ENCODE assay signal across 12 cellular contexts in genomic region chr21:31342328-31342727, GRCh38. TPM values are rescaled to one million over a fixed set of nuclear protein-coding genes. Genes with fewer than 3 reads are reported as not detected.
DNase-seq lines count a peak whose midpoint lies in the region; ATAC-seq and TF ChIP-seq lines count a peak whose summit lies in the region.
"Had no signal": no experiment of that assay in that cellular context is flagged by ENCODE, and none has a peak within 500 bp of the region (broad histone marks: within the 10 kb centered on the region; RNA-seq: fewer than 3 reads in every experiment).

No MANE protein-coding gene starts in this region.

- H3K27ac ChIP-seq in hepatocyte (no peak overlapping the region), tibial artery (no peak overlapping the region)

- no peaks in the 10 kb centered on the region for H3K9me2 ChIP-seq in hepatocyte (replicated peaks; ENCODE audit: insufficient read depth)

- no peak overlapping the region for H2AFZ ChIP-seq in hepatocyte

- intact Hi-C loops in tibial artery (cut with DNase I; ENCODE audit: low total_unique reads), result no loop called here

- H3K4me1 ChIP-seq in hepatocyte (ENCODE audit: insufficient read depth), result no peaks in the 10 kb centered on the region
- H3K4me1 ChIP-seq in tibial artery, result peaks cover 0 to 3% (median 0%) of the 10 kb centered on the region in 4 donors

- peaks cover 26% of the 10 kb centered on the region for H3K36me3 Mint-ChIP-seq in activated naive CD4-positive, alpha-beta T cell treated with anti-CD3 and anti-CD28 coated beads, Interleukin-2, amount 10 ng/mL, durations not matched to agents 7 days and 5 days
- H3K36me3 Mint-ChIP-seq in activated naive CD4-positive, alpha-beta T cell treated with anti-CD3 and anti-CD28 coated beads, Interleukin-2, amount 50 U/mL, for 72 hours, result peaks cover 31 to 38% of the 10 kb centered on the region in 2 donors
- H3K36me3 Mint-ChIP-seq in activated CD8-positive, alpha-beta T cell treated with anti-CD3 and anti-CD28 coated beads, Interleukin-2, amount 10 ng/mL, durations not matched to agents 7 days and 5 days (ENCODE audit: low read depth), result peaks cover 24% of the 10 kb centered on the region
- H3K36me3 Mint-ChIP-seq in type B pancreatic cell, result peaks cover 14% of the 10 kb centered on the region

- peaks cover 55% of the 10 kb centered on the region for H3K4me1 Mint-ChIP-seq in activated naive CD4-positive, alpha-beta T cell treated with anti-CD3 and anti-CD28 coated beads, Interleukin-2, amount 10 ng/mL, durations not matched to agents 7 days and 5 days
- H3K4me1 Mint-ChIP-seq in activated CD8-positive, alpha-beta T cell treated with anti-CD3 and anti-CD28 coated beads, Interleukin-2, amount 10 ng/mL, durations not matched to agents 7 days and 5 days (ENCODE audit: low read depth), result peaks cover 60% of the 10 kb centered on the region
- peaks cover 39% of the 10 kb centered on the region for H3K4me1 Mint-ChIP-seq in type B pancreatic cell (ENCODE audit: unreplicated experiment)

- no peak for DNase-seq in activated naive CD4-positive, alpha-beta T cell treated with anti-CD3 and anti-CD28 coated beads, Interleukin-2, amount 10 ng/mL, durations not matched to agents 7 days and 5 days
- DNase-seq in activated naive CD4-positive, alpha-beta T cell treated with anti-CD3 and anti-CD28 coated beads, Interleukin-2, amount 50 U/mL, for 72 hours (ENCODE audit: low spot score in 2 of 2), result no peak
- no peak for DNase-seq in activated CD8-positive, alpha-beta T cell treated with anti-CD3 and anti-CD28 coated beads, Interleukin-2, amount 10 ng/mL, durations not matched to agents 7 days and 5 days
- DNase-seq in hepatocyte (ENCODE audit: low spot score) (no peak), type B pancreatic cell (ENCODE audit: extremely low spot score, unreplicated experiment) (no peak), tibial artery (no peak), NCI-H1694 treated with DMSO at 0.1 percent for 48 hours (lab: John Stamatoyannopoulos, UW) (no peak)
- DNase-seq: AML-193; heart right ventricle; stimulated activated CD8-positive, alpha-beta memory T cell treated with anti-CD3 and anti-CD28 coated beads, Interleukin-4, amount 100 ng/mL, for 48 hours; T1000 had no signal

- peak overlapping the region; percentile 81 for H3K4me3 Mint-ChIP-seq in activated naive CD4-positive, alpha-beta T cell treated with anti-CD3 and anti-CD28 coated beads, Interleukin-2, amount 10 ng/mL, durations not matched to agents 7 days and 5 days
- peak overlapping the region; percentile 92 for H3K4me3 Mint-ChIP-seq in activated CD8-positive, alpha-beta T cell treated with anti-CD3 and anti-CD28 coated beads, Interleukin-2, amount 10 ng/mL, durations not matched to agents 7 days and 5 days
- H3K4me3 Mint-ChIP-seq in type B pancreatic cell, result peak overlapping the region; percentile 96

- H3K9me3 ChIP-seq in hepatocyte (ENCODE audit: low read depth) (no peaks in the 10 kb centered on the region), tibial artery (no peaks in the 10 kb centered on the region)
- H3K9me3 ChIP-seq: heart right ventricle had no signal

- WGBS in hepatocyte (ENCODE audit: low lambda C conversion rate, missing lambda C conversion rate), result 82% methylated on average over 3 of the region's 3 CpGs

- no peak for TF ChIP-seq CTCF in hepatocyte (IDR thresholded peaks at IDR 0.05; ENCODE audit: poor library complexity)
- no peak for TF ChIP-seq CTCF in type B pancreatic cell (conservative IDR thresholded peaks at IDR 0.05)
- no peak for TF ChIP-seq CTCF in tibial artery (IDR thresholded peaks at IDR 0.05)

- CTCF ChIA-PET in activated naive CD4-positive, alpha-beta T cell treated with anti-CD3 and anti-CD28 coated beads, Interleukin-2, amount 10 ng/mL, durations not matched to agents 7 days and 5 days (lab: Charles Lee), result interaction anchor here (0.6 to 2.9 kb wide), 7 partner anchors 10 to 737 kb away, joined by 3 to 16 read pairs (median 3); no protein-coding TSS in a partner anchor
- CTCF ChIA-PET in activated CD8-positive, alpha-beta T cell treated with anti-CD3 and anti-CD28 coated beads, Interleukin-2, amount 10 ng/mL, durations not matched to agents 7 days and 5 days (lab: Charles Lee), result interaction anchor here (1.0 to 2.0 kb wide), 9 partner anchors 10 to 262 kb away, joined by 3 to 10 read pairs (median 4); no protein-coding TSS in a partner anchor

- H3K27ac Mint-ChIP-seq in activated naive CD4-positive, alpha-beta T cell treated with anti-CD3 and anti-CD28 coated beads, Interleukin-2, amount 10 ng/mL, durations not matched to agents 7 days and 5 days, result peak overlapping the region; percentile 20
- H3K27ac Mint-ChIP-seq in activated naive CD4-positive, alpha-beta T cell treated with anti-CD3 and anti-CD28 coated beads, Interleukin-2, amount 50 U/mL, for 72 hours, result peak overlapping the region in 1 of 2 donors; percentile 89
- H3K27ac Mint-ChIP-seq in activated CD8-positive, alpha-beta T cell treated with anti-CD3 and anti-CD28 coated beads, Interleukin-2, amount 10 ng/mL, durations not matched to agents 7 days and 5 days, result no peak overlapping the region
- peak overlapping the region; percentile 94 for H3K27ac Mint-ChIP-seq in type B pancreatic cell

- no peaks in the 10 kb centered on the region for H4K20me1 ChIP-seq in hepatocyte (ENCODE audit: insufficient read depth, poor library complexity, severe bottlenecking)

- H3K27me3 ChIP-seq in hepatocyte (peaks cover 38% of the 10 kb centered on the region), tibial artery (peaks cover 0 to 23% of the 10 kb centered on the region in 2 donors)

- H3K4me3 ChIP-seq in hepatocyte (no peak overlapping the region), tibial artery (no peak overlapping the region)

- H3K36me3 ChIP-seq in hepatocyte (replicated peaks; ENCODE audit: insufficient read depth, low read depth) (no peaks in the 10 kb centered on the region), tibial artery (no peaks in the 10 kb centered on the region)
- H3K36me3 ChIP-seq: heart right ventricle had no signal

- no peaks in the 10 kb centered on the region for H3K9me3 Mint-ChIP-seq in activated naive CD4-positive, alpha-beta T cell treated with anti-CD3 and anti-CD28 coated beads, Interleukin-2, amount 10 ng/mL, durations not matched to agents 7 days and 5 days
- peaks cover 0 to 3% of the 10 kb centered on the region in 2 donors for H3K9me3 Mint-ChIP-seq in activated naive CD4-positive, alpha-beta T cell treated with anti-CD3 and anti-CD28 coated beads, Interleukin-2, amount 50 U/mL, for 72 hours
- no peaks in the 10 kb centered on the region for H3K9me3 Mint-ChIP-seq in activated CD8-positive, alpha-beta T cell treated with anti-CD3 and anti-CD28 coated beads, Interleukin-2, amount 10 ng/mL, durations not matched to agents 7 days and 5 days (ENCODE audit: insufficient read depth)
- H3K9me3 Mint-ChIP-seq in type B pancreatic cell, result no peaks in the 10 kb centered on the region

- ATAC-seq in activated naive CD4-positive, alpha-beta T cell treated with anti-CD3 and anti-CD28 coated beads, Interleukin-2, amount 50 U/mL, for 72 hours, result no peak
- ATAC-seq in activated CD8-positive, alpha-beta T cell treated with anti-CD3 and anti-CD28 coated beads, Interleukin-2, amount 10 ng/mL, durations not matched to agents 7 days and 5 days, result no peak
- ATAC-seq in GM21423 (IDR thresholded peaks at IDR 0.05; ENCODE audit: unreplicated experiment), result no peak
- ATAC-seq: heart right ventricle had no signal

- peaks cover 32% of the 10 kb centered on the region for H3K27me3 Mint-ChIP-seq in activated naive CD4-positive, alpha-beta T cell treated with anti-CD3 and anti-CD28 coated beads, Interleukin-2, amount 10 ng/mL, durations not matched to agents 7 days and 5 days
- H3K27me3 Mint-ChIP-seq in activated CD8-positive, alpha-beta T cell treated with anti-CD3 and anti-CD28 coated beads, Interleukin-2, amount 10 ng/mL, durations not matched to agents 7 days and 5 days (ENCODE audit: low read depth), result peaks cover 24% of the 10 kb centered on the region
- H3K27me3 Mint-ChIP-seq in type B pancreatic cell, result peaks cover 30% of the 10 kb centered on the region

- H3K79me2 ChIP-seq in hepatocyte, result peaks cover 8% of the 10 kb centered on the region

- H3K4me2 ChIP-seq in hepatocyte, result peak overlapping the region; percentile 94

- POLR2A ChIA-PET in activated CD8-positive, alpha-beta T cell treated with anti-CD3 and anti-CD28 coated beads, Interleukin-2, amount 10 ng/mL, durations not matched to agents 7 days and 5 days (lab: Charles Lee), result interaction anchor here (0.5 to 1.5 kb wide), 4 partner anchors 11 to 217 kb away, joined by 3 to 5 read pairs (median 4); no protein-coding TSS in a partner anchor

RNA-seq across cellular contexts. Expression of gene TIAM1, which starts 1.7 kb away (rescaled TPM):
- total RNA-seq in activated naive CD4-positive, alpha-beta T cell treated with anti-CD3 and anti-CD28 coated beads, Interleukin-2, amount 50 U/mL, for 72 hours, result 10 to 100 TPM; 43.7 to 70.6 TPM
- 10 to 100 TPM; 41.5 to 46.9 TPM for total RNA-seq in activated CD8-positive, alpha-beta T cell treated with anti-CD3 and anti-CD28 coated beads, Interleukin-2, amount 10 ng/mL, durations not matched to agents 7 days and 5 days
- total RNA-seq in hepatocyte (8.8 and 10.4 TPM in 2 replicates), type B pancreatic cell (ENCODE audit: low replicate concordance) (49.3 and 67.6 TPM in 2 replicates)
- polyA plus RNA-seq in hepatocyte, result 8.8 and 11.3 TPM in 2 replicates
